Comparison of ENCODE assay signal across 8 cellular contexts in the genomic region with DNA sequence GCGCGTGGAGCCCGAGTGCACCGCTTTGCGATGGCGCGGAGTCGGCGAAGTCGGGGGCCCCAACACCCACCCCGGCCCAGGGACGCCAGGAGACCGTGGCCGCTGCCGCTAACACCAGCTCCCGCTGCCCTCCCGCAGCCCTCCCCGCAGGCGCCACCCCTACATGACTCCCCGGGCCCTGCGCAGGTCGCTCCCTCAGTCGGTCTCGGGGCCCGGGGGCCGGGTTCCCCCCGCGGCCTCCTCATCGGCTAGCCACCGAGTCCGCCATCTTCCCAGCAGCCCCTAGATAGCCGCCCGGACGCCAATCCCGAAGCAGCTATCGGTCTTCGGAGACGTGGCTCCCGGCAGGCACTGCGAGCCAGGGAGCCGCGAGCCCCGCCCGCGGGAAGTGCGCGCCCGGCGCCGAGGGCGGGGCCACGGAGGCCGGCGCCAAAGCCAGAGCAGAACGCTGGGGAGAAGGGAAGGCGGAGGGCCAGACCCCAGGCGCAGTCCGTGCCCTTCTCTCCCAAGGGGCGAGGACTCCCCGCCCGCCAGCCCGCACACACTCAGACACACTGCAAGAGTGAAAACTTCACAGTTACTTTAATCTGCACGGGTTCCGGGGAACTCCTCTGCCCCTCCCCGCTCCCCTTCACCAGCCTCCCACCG. TPM values are rescaled to one million over a fixed set of nuclear protein-coding genes. Genes with fewer than 3 reads are reported as not detected.
DNase-seq lines count a peak whose midpoint lies in the region; ATAC-seq and TF ChIP-seq lines count a peak whose summit lies in the region.

Gene FASTK, minus strand, starts transcription at position 288 of the 648 bp plus-strand sequence. Its CDS starts 43 bp downstream, at position 245.

- POLR2A ChIA-PET in T-cell (lab: Charles Lee), result no interaction called here

- intact Hi-C loops in cardiac septum (cut with DNase I) (loop anchor here (1.0 kb wide), 2 partner anchors 21 to 52 kb away; partner anchors contain the start of genes ABCB8 and SLC4A2), posterior cingulate gyrus (cut with DNase I) (loop anchor here (1.0 to 5.0 kb wide), 2 partner anchors 22 to 42 kb away; no protein-coding TSS in a partner anchor)

- TF ChIP-seq CTCF in GM12875 (IDR thresholded peaks at IDR 0.05; ENCODE audit: borderline replicate concordance, insufficient read depth, low read depth, low read length) (no peak), type B pancreatic cell (conservative IDR thresholded peaks at IDR 0.05) (no peak)

- peak within 1 kb of the TSS; percentile 80 to 89 (median 85) for H3K4me3 Mint-ChIP-seq in T-cell
- H3K4me3 Mint-ChIP-seq in type B pancreatic cell, result peak within 1 kb of the TSS; percentile 96

- H3K9me3 ChIP-seq in adipocyte (ENCODE audit: control insufficient read depth, low read length), result no peaks in the 10 kb centered on the region

- H3K36me3 Mint-ChIP-seq in T-cell (peaks cover 7% of the 10 kb centered on the region), type B pancreatic cell (no peaks in the 10 kb centered on the region)

- H3K4me3 ChIP-seq in GM12875 (ENCODE audit: low read depth, low read length) (peak within 1 kb of the TSS; percentile 98), adipocyte (ENCODE audit: low read length) (peak within 1 kb of the TSS; percentile 94)

- H3K27me3 ChIP-seq in adipocyte (replicated peaks; ENCODE audit: control insufficient read depth, insufficient read depth, low read length), result no peaks in the 10 kb centered on the region

- H3K27ac Mint-ChIP-seq in T-cell, result peak within 1 kb of the TSS; percentile 79 to 82
- peak within 1 kb of the TSS; percentile 95 for H3K27ac Mint-ChIP-seq in type B pancreatic cell

- DNase-seq in NCI-H1436 treated with DMSO at 0.1 percent for 48 hours (lab: John Stamatoyannopoulos, UW) (peak; percentile 66), T-cell (peak; percentile 67 to 90 (median 84)), adipocyte (ENCODE audit: low read depth) (peak; percentile 98), cardiac septum (ENCODE audit: low spot score) (peak; percentile 97), posterior cingulate gyrus (peak; percentile 90 to 99 (median 94)), type B pancreatic cell (ENCODE audit: extremely low spot score, unreplicated experiment) (peak; percentile 90)

- H3K9ac ChIP-seq in adipocyte (ENCODE audit: low read length), result peak within 1 kb of the TSS; percentile 99

- H3K36me3 ChIP-seq in adipocyte (ENCODE audit: control insufficient read depth, insufficient read depth, low read length, severe bottlenecking), result peaks cover 6% of the 10 kb centered on the region

- peak; percentile 72 for ATAC-seq in HG02763 (IDR thresholded peaks at IDR 0.05; ENCODE audit: unreplicated experiment)
- peak; percentile 75 to 89 (median 86) for ATAC-seq in T-cell (replicated peaks in 1 of 4)

- CTCF ChIA-PET in T-cell (lab: Charles Lee), result interaction anchor here in 1 of 2 donors (0.5 to 1.2 kb wide), 4 partner anchors 22 to 139 kb away, joined by 3 to 6 read pairs (median 4); partner anchors contain the start of genes ABCB8 and SLC4A2

- H3K4me1 Mint-ChIP-seq in T-cell (peaks cover 36 to 47% (median 39%) of the 10 kb centered on the region in 3 donors), type B pancreatic cell (ENCODE audit: unreplicated experiment) (peaks cover 30% of the 10 kb centered on the region)

- peaks cover 4 to 7% of the 10 kb centered on the region in 2 donors for H3K27me3 Mint-ChIP-seq in T-cell
- no peaks in the 10 kb centered on the region for H3K27me3 Mint-ChIP-seq in type B pancreatic cell

- H3K9me3 Mint-ChIP-seq in T-cell (no peaks in the 10 kb centered on the region), type B pancreatic cell (no peaks in the 10 kb centered on the region)

- H3K4me1 ChIP-seq in adipocyte (ENCODE audit: control insufficient read depth, insufficient read depth, low read length), result peaks cover 53% of the 10 kb centered on the region

RNA-seq across cellular contexts. Expression of gene FASTK, which starts in this region (rescaled TPM):
- 100 to 1,000 TPM in 4 of 5 donors, 10 to 100 TPM in 1; 98.8 to 157 (median 151) TPM for total RNA-seq in T-cell
- total RNA-seq in cardiac septum, result 93.3 TPM
- 100 and 118 TPM in 2 replicates for total RNA-seq in type B pancreatic cell (ENCODE audit: low replicate concordance)

Comparison
In these comparisons a context has a peak if more than half of its experiments do, and no peak if none do; other contexts are left out.
1. Peak in every context shown above with its lines: DNase-seq, ATAC-seq and H3K4me3 ChIP-seq.